8 cellular contexts compared by ENCODE assay signal in genomic region chr14:51094282-51094821, GRCh38. TPM values are rescaled to one million over a fixed set of nuclear protein-coding genes. Genes with fewer than 3 reads are reported as not detected.
A peak's percentile ranks its signal among the peaks of the same experiment; 100 is the strongest.
DNase-seq lines count a peak whose midpoint lies in the region; ATAC-seq and TF ChIP-seq lines count a peak whose summit lies in the region.

No MANE protein-coding gene starts in this region.

- peaks cover 14% of the 10 kb centered on the region for H3F3A ChIP-seq in SK-N-SH (replicated peaks; ENCODE audit: insufficient read depth)

- H3K36me3 ChIP-seq in SK-N-SH (replicated peaks in 1 of 2; ENCODE audit: control insufficient read depth in 1 of 2, insufficient read depth in 2 of 2, low read length in 1 of 2) (no peaks in the 10 kb centered on the region), thymus (ENCODE audit: control insufficient read depth, insufficient read depth) (no peaks in the 10 kb centered on the region)

- no peak for TF ChIP-seq EP300 in SK-N-SH (IDR thresholded peaks at IDR 0.05; ENCODE audit: borderline replicate concordance in 1 of 2, low read depth in 1 of 2, low read length in 1 of 2)

- 0% methylated on average over 10 of the region's 46 CpGs for WGBS in SK-N-SH (ENCODE audit: low lambda C conversion rate)
- under 1% methylated on average over 46 of the region's 46 CpGs for WGBS in thymus

- H3K9ac ChIP-seq in SK-N-SH, result no peak overlapping the region; the same call in 1 of the 2 replicates

- no peak for TF ChIP-seq RAD21 in SK-N-SH (IDR thresholded peaks at IDR 0.05; ENCODE audit: low read length)

- H3K4me3 ChIP-seq in SK-N-SH (ENCODE audit: low read depth in 2 of 2, low read length in 1 of 2) (peak overlapping the region; percentile 60 to 82), coronary artery (peak overlapping the region; percentile 81), mononuclear cell (ENCODE audit: low read length) (peak overlapping the region; percentile 47), thymus (ENCODE audit: low read length) (peak overlapping the region; percentile 62)

- H3K9me3 ChIP-seq in SK-N-SH (no peaks in the 10 kb centered on the region), mononuclear cell (ENCODE audit: low read depth, low read length) (no peaks in the 10 kb centered on the region), thymus (ENCODE audit: control insufficient read depth) (no peaks in the 10 kb centered on the region)

- no peaks in the 10 kb centered on the region for H3K9me2 ChIP-seq in SK-N-SH

- CTCF ChIA-PET in SK-N-SH (lab: Yijun Ruan, JAX), result interaction anchor here (0.6 to 2.3 kb wide), 19 partner anchors 9 to 685 kb away, joined by 3 to 17 read pairs (median 4); no protein-coding TSS in a partner anchor

- H3K27me3 ChIP-seq in SK-N-SH (ENCODE audit: insufficient read depth), result no peaks in the 10 kb centered on the region
- peaks cover 44% of the 10 kb centered on the region for H3K27me3 ChIP-seq in mononuclear cell (ENCODE audit: insufficient read depth, low read length)
- H3K27me3 ChIP-seq in thymus (ENCODE audit: control insufficient read depth, insufficient read depth), result no peaks in the 10 kb centered on the region

- peak overlapping the region in 1 of 2 experiments; percentile 92; a peak in 1 of 4 replicates for H3K27ac ChIP-seq in SK-N-SH (ENCODE audit: low read depth in 2 of 2, low read length in 1 of 2)
- H3K27ac ChIP-seq in coronary artery, result peak overlapping the region in 1 of 2 donors; percentile 58
- no peak overlapping the region for H3K27ac ChIP-seq in thymus (ENCODE audit: low read depth)

- TF ChIP-seq CTCF in SK-N-SH (IDR thresholded peaks at IDR 0.05), result no peak
- no peak for TF ChIP-seq CTCF in coronary artery (IDR thresholded peaks at IDR 0.05)

- H3K79me2 ChIP-seq in SK-N-SH (ENCODE audit: insufficient read depth), result no peaks in the 10 kb centered on the region; the same call in 1 of the 2 replicates

- ATAC-seq in HG02981 (IDR thresholded peaks at IDR 0.05; ENCODE audit: unreplicated experiment), result no peak
- ATAC-seq in GM21723 (IDR thresholded peaks at IDR 0.05; ENCODE audit: unreplicated experiment), result no peak

- peaks cover 6 to 20% of the 10 kb centered on the region in 2 experiments; a peak in 3 of 4 replicates for H3K4me1 ChIP-seq in SK-N-SH (ENCODE audit: control insufficient read depth in 1 of 2, insufficient read depth in 2 of 2, low read depth in 1 of 2, low read length in 1 of 2)
- peaks cover 26% of the 10 kb centered on the region for H3K4me1 ChIP-seq in mononuclear cell (ENCODE audit: insufficient read depth, low read length)
- no peaks in the 10 kb centered on the region for H3K4me1 ChIP-seq in thymus (ENCODE audit: control insufficient read depth, insufficient read depth, low read length)

- H3K4me2 ChIP-seq in SK-N-SH, result peak overlapping the region; percentile 97

- POLR2A ChIA-PET in SK-N-SH (lab: Yijun Ruan, JAX), result interaction anchor here (0.6 to 2.0 kb wide), 9 partner anchors 10 to 265 kb away, joined by 4 to 10 read pairs (median 4); no protein-coding TSS in a partner anchor

- DNase-seq in NCI-H510A treated with DMSO at 0.1 percent for 48 hours (lab: John Stamatoyannopoulos, UW) (peak; percentile 16), NCI-H510A (lab: John Stamatoyannopoulos, UW) (no peak), SK-N-SH (peak; percentile 53), coronary artery (ENCODE audit: low spot score) (no peak)

- H4K20me1 ChIP-seq in SK-N-SH (ENCODE audit: insufficient read depth), result no peaks in the 10 kb centered on the region

- peak overlapping the region; percentile 49; the same call in 1 of the 2 replicates for H2AFZ ChIP-seq in SK-N-SH (ENCODE audit: low read depth)

TF ChIP-seq in SK-N-SH, 30 proteins besides CTCF, POLR2A, EP300 and RAD21:
- TF ChIP-seq TEAD4 (IDR thresholded peaks at IDR 0.05; ENCODE audit: borderline replicate concordance, insufficient read depth), result no peak
- TF ChIP-seq RXRA (IDR thresholded peaks at IDR 0.05; ENCODE audit: borderline replicate concordance, low read depth), result no peak
- no peak for TF ChIP-seq USF2 (IDR thresholded peaks at IDR 0.05; ENCODE audit: borderline replicate concordance, low read depth, low read length)
- 0 out of 2 replicates have a peak, but pooled peaks have one; percentile 23 for TF ChIP-seq REST (IDR thresholded peaks at IDR 0.05; ENCODE audit: low read depth, low read length)
- TF ChIP-seq NRF1 (IDR thresholded peaks at IDR 0.05; ENCODE audit: low read depth, low read length), result no peak
- no peak for TF ChIP-seq GATA2 (CRISPR knock-in tag; IDR thresholded peaks at IDR 0.05)
- no peak for TF ChIP-seq FOXM1 (IDR thresholded peaks at IDR 0.05; ENCODE audit: low read depth)
- no peak for TF ChIP-seq FOSL2 (IDR thresholded peaks at IDR 0.05; ENCODE audit: borderline replicate concordance, low read depth)

RNA-seq across cellular contexts. Expression of gene TRIM9, which starts 0.6 kb away (rescaled TPM):
- polyA plus RNA-seq in SK-N-SH (2012; rRNA removed), result 3.9 and 4.2 TPM in 2 replicates
- 1.8 and 2.2 TPM in 2 replicates for polyA plus RNA-seq in SK-N-SH (2012; cell fraction: cytosol; rRNA removed)
- 30.3 and 32.9 TPM in 2 replicates for polyA plus RNA-seq in SK-N-SH (2012; cell fraction: nucleus; rRNA removed)
- 0.42 TPM for total RNA-seq in mononuclear cell
- polyA plus RNA-seq in thymus, result 1.8 TPM

Comparison
In these comparisons a context has a peak if more than half of its experiments do, and no peak if none do; other contexts are left out.
1. DNase-seq: peak in NCI-H510A treated with DMSO at 0.1 percent for 48 hours (single experiment) and SK-N-SH (single experiment); none in NCI-H510A (single experiment) and coronary artery (single experiment).
2. Peak in every context shown above with its lines, with median percentiles within 50 percentile points of each other: H3K4me3 ChIP-seq.